In the genomic region with DNA sequence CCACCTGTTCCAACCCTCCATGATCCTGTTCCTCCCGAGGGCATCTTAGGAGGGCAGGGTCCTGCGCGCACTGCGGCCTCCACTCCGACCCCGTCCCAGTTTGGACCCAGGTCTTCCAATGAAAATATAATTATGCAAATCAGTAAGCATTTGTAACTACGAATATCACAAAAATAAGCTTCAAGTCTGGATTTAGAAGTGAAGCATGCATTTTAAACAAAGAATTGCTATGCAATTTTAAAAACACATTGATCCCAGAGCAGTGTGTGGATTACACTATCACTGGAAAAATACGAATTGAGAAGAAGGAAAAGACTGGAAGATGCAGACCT, we compare ENCODE assay signal across 9 cellular contexts. TPM values are rescaled to one million over a fixed set of nuclear protein-coding genes. Genes with fewer than 3 reads are reported as not detected.
DNase-seq lines count a peak whose midpoint lies in the region; ATAC-seq, FAIRE-seq and TF ChIP-seq lines count a peak whose summit lies in the region.
"Had no signal": no experiment of that assay in that cellular context is flagged by ENCODE, and none has a peak within 500 bp of the region (broad histone marks: within the 10 kb centered on the region; RNA-seq: fewer than 3 reads in every experiment).

No MANE protein-coding gene starts in this region.

- peaks cover 81% of the 10 kb centered on the region for H3K4me1 Mint-ChIP-seq in activated naive CD4-positive, alpha-beta T cell treated with anti-CD3 and anti-CD28 coated beads, Interleukin-2, amount 50 U/mL, for 24 hours
- H3K4me1 Mint-ChIP-seq in memory B cell, result peaks cover 33% of the 10 kb centered on the region

- POLR2A ChIA-PET in K562 (lab: Yijun Ruan, JAX), result interaction anchor here (0.6 to 1.8 kb wide), 12 partner anchors 8 to 684 kb away, joined by 3 to 9 read pairs (median 4); no protein-coding TSS in a partner anchor

- peaks cover 2% of the 10 kb centered on the region for H3K36me3 Mint-ChIP-seq in activated naive CD4-positive, alpha-beta T cell treated with anti-CD3 and anti-CD28 coated beads, Interleukin-2, amount 50 U/mL, for 24 hours
- peaks cover 12% of the 10 kb centered on the region for H3K36me3 Mint-ChIP-seq in memory B cell

- H3K27me3 ChIP-seq in K562 (ENCODE audit: control insufficient read depth in 2 of 2, insufficient read depth in 2 of 2, low read length in 2 of 2) (no peaks in the 10 kb centered on the region), upper lobe of right lung (no peaks in the 10 kb centered on the region)

- CTCF ChIA-PET in K562 (lab: Yijun Ruan, JAX; ENCODE audit: low intra/inter-chr PET ratio), result no interaction called here

- TF ChIP-seq EP300 in K562 (IDR thresholded peaks at IDR 0.05; ENCODE audit: low read length), result no peak

- peak overlapping the region; percentile 96 for H2AFZ ChIP-seq in K562 (ENCODE audit: low read depth, low read length)

- H3K9me3 ChIP-seq in K562 (replicated peaks; ENCODE audit: control insufficient read depth, insufficient read depth, low read depth, low read length) (no peaks in the 10 kb centered on the region), upper lobe of right lung (no peaks in the 10 kb centered on the region)

- TF ChIP-seq RAD21 in K562 (CRISPR knock-in tag; conservative IDR thresholded peaks at IDR 0.05 in 1 of 2, IDR thresholded peaks at IDR 0.05 in 1 of 2), result no peak

- in situ Hi-C loops in K562 (cut with MboI), result no loop called here

- no peak for TF ChIP-seq POLR2A in K562 (conservative IDR thresholded peaks at IDR 0.05)

- H3K27ac Mint-ChIP-seq in activated naive CD4-positive, alpha-beta T cell treated with anti-CD3 and anti-CD28 coated beads, Interleukin-2, amount 50 U/mL, for 24 hours, result peak overlapping the region; percentile 96
- peak overlapping the region; percentile 93 for H3K27ac Mint-ChIP-seq in memory B cell

- no peak for DNase-seq in activated naive CD4-positive, alpha-beta T cell treated with Interleukin-2 at 50 U/mL for 16 hours
- DNase-seq in K562 (ENCODE audit: extremely low read depth in 1 of 4, low spot score in 3 of 4) (no peak), memory B cell (ENCODE audit: low spot score in 2 of 2) (no peak), upper lobe of right lung (no peak), H4 (ENCODE audit: low spot score) (no peak), NCI-H1417 treated with DMSO at 0.1 percent for 48 hours (lab: John Stamatoyannopoulos, UW) (no peak), omental fat pad (ENCODE audit: low spot score) (no peak)

- H3K36me3 ChIP-seq in K562 (ENCODE audit: control insufficient read depth, insufficient read depth, low read length), result peaks cover 26% of the 10 kb centered on the region; the same call in 2 of the 3 replicates
- peaks cover 15% of the 10 kb centered on the region for H3K36me3 ChIP-seq in upper lobe of right lung

- peak overlapping the region; percentile 96 for H3K4me3 Mint-ChIP-seq in activated naive CD4-positive, alpha-beta T cell treated with anti-CD3 and anti-CD28 coated beads, Interleukin-2, amount 50 U/mL, for 24 hours
- peak overlapping the region; percentile 92 for H3K4me3 Mint-ChIP-seq in memory B cell

- FAIRE-seq in K562 (lab: Jason Lieb, UNC), result no peak
- FAIRE-seq: islet of Langerhans had no signal

- TF ChIP-seq CTCF in K562 (IDR thresholded peaks at IDR 0.05 in 2 of 3, conservative IDR thresholded peaks at IDR 0.05 in 1 of 3; ENCODE audit: insufficient read depth in 2 of 3, low read depth in 1 of 3, low read length in 3 of 3), result no peak
- no peak for TF ChIP-seq CTCF in upper lobe of right lung (IDR thresholded peaks at IDR 0.05)
- no peak for TF ChIP-seq CTCF in omental fat pad (IDR thresholded peaks at IDR 0.05)

- no peaks in the 10 kb centered on the region for H3K27me3 Mint-ChIP-seq in activated naive CD4-positive, alpha-beta T cell treated with anti-CD3 and anti-CD28 coated beads, Interleukin-2, amount 50 U/mL, for 24 hours
- H3K27me3 Mint-ChIP-seq in memory B cell, result peaks cover 5% of the 10 kb centered on the region

- no peaks in the 10 kb centered on the region for H3K9me1 ChIP-seq in K562 (ENCODE audit: control insufficient read depth, insufficient read depth, low read length)

- H3K27ac ChIP-seq in K562 (ENCODE audit: extremely low read depth, low read depth, low read length), result peak overlapping the region; percentile 97
- peak overlapping the region; percentile 37 for H3K27ac ChIP-seq in upper lobe of right lung

- no peaks in the 10 kb centered on the region for H4K20me1 ChIP-seq in K562 (replicated peaks; ENCODE audit: control insufficient read depth, insufficient read depth, low read length)

- intact Hi-C loops in K562 (cut with micrococcal nuclease), result no loop called here
- intact Hi-C loops in upper lobe of right lung (cut with DNase I), result no loop called here

- H3K4me3 ChIP-seq in K562, result peak overlapping the region; percentile 63
- H3K4me3 ChIP-seq in upper lobe of right lung, result peak overlapping the region; percentile 96

- ATAC-seq in K562 (no peak), memory B cell (ENCODE audit: low read depth) (no peak), upper lobe of right lung (no peak), omental fat pad (ENCODE audit: low FRiP score) (no peak)

- no TSS peak for BruUV-seq in K562 (replicated peaks; lab: Mats Ljungman, UMichigan)

- peak overlapping the region; percentile 99 for H3K4me2 ChIP-seq in K562 (ENCODE audit: insufficient read depth, low read length)

- H3K4me1 ChIP-seq in K562 (replicated peaks in 1 of 2; ENCODE audit: control insufficient read depth in 2 of 2, insufficient read depth in 2 of 2, low read length in 2 of 2), result peaks cover 14 to 25% of the 10 kb centered on the region in 2 experiments; a peak in 4 of 5 replicates
- H3K4me1 ChIP-seq in upper lobe of right lung, result peaks cover 41% of the 10 kb centered on the region

- no peaks in the 10 kb centered on the region for H3K9me3 Mint-ChIP-seq in activated naive CD4-positive, alpha-beta T cell treated with anti-CD3 and anti-CD28 coated beads, Interleukin-2, amount 50 U/mL, for 24 hours
- no peaks in the 10 kb centered on the region for H3K9me3 Mint-ChIP-seq in memory B cell

- 6% methylated on average over 8 of the region's 8 CpGs for WGBS in K562 (ENCODE audit: insufficient coverage, low coverage, missing lambda C conversion rate)

- peaks cover 45% of the 10 kb centered on the region for H3K79me2 ChIP-seq in K562 (ENCODE audit: control insufficient read depth, insufficient read depth, low read length)

- peak overlapping the region; percentile 95 to 100 for H3K9ac ChIP-seq in K562 (ENCODE audit: insufficient read depth in 1 of 2, low read depth in 2 of 2, low read length in 2 of 2)

TF ChIP-seq in K562, 482 proteins besides CTCF, POLR2A, EP300 and RAD21 (continues in another document):
- peak; percentile 5 for TF ChIP-seq HNRNPLL (IDR thresholded peaks at IDR 0.05; ENCODE audit: low read depth, low read length, poor library complexity, severe bottlenecking)
- TF ChIP-seq ZNF23 (CRISPR knock-in tag; IDR thresholded peaks at IDR 0.05), result no peak
- TF ChIP-seq SRSF3 (IDR thresholded peaks at IDR 0.05; ENCODE audit: insufficient read depth, low read length), result no peak
- no peak for TF ChIP-seq U2AF1 (optimal IDR thresholded peaks at IDR 0.05; ENCODE audit: low read depth, low read length)

RNA-seq across cellular contexts. Expression of a gene that starts 0.7 kb away (rescaled TPM):
- 57.9 and 74.0 TPM in 2 replicates for total RNA-seq in K562 (2011; cell fraction: chromatin; rRNA removed; ENCODE audit: low replicate concordance)
- total RNA-seq in K562 (2011; cell fraction: nucleolus; rRNA removed), result 39.0 and 43.6 TPM in 2 replicates
- total RNA-seq in K562 (2011; cell fraction: nucleoplasm; rRNA removed), result 48.0 and 70.5 TPM in 2 replicates
- total RNA-seq in K562 (2014; rRNA removed) (59.9 and 68.1 TPM in 2 replicates), K562 (2014; rRNA removed; fragmentation: Illumina TruSeq; extraction: Trizol) (35.1 and 43.5 TPM in 2 replicates), K562 (2015; rRNA removed; fragmentation: Illumina TruSeq; extraction: Trizol) (57.0 and 59.3 TPM in 2 replicates), K562 (2021) (48.0 and 52.7 TPM in 2 replicates), upper lobe of right lung (114 TPM), omental fat pad (10 to 100 TPM; 77.0 to 87.8 (median 82.3) TPM)
- polyA plus RNA-seq in K562 (2011; rRNA removed) (85.7 and 87.0 TPM in 2 replicates), K562 (2014; fragmentation: Illumina TruSeq; extraction: Trizol) (49.8 and 56.3 TPM in 2 replicates), K562 (2014; fragmentation: Nextera tagmentation; extraction: Ambion mirVana) (10 to 100 TPM; 37.2 to 70.9 TPM), K562 (2014; rRNA removed) (69.6 and 73.7 TPM in 2 replicates)
- 87.3 and 99.4 TPM in 2 replicates for polyA plus RNA-seq in K562 (2011; cell fraction: cytosol; rRNA removed)
- 127 and 129 TPM in 2 replicates for polyA plus RNA-seq in K562 (2011; cell fraction: nucleus; rRNA removed)
- polyA plus RNA-seq in K562 (2012), result 72.9 and 73.8 TPM in 2 replicates
- 48.8 and 62.4 TPM in 2 replicates for polyA minus RNA-seq in K562 (2011; rRNA and poly(A)+ RNA removed)
- polyA minus RNA-seq in K562 (2011; cell fraction: cytosol; rRNA and poly(A)+ RNA removed), result 23.8 and 28.9 TPM in 2 replicates
- 30.3 and 39.5 TPM in 2 replicates for polyA minus RNA-seq in K562 (2011; cell fraction: nucleus; rRNA and poly(A)+ RNA removed)
- 95.1 and 121 TPM in 2 replicates for total RNA-seq in H4 (2014; rRNA removed; shearing (Covaris generic))

RNA-seq across cellular contexts. Expression of a gene that starts 31.3 kb away (rescaled TPM):
- total RNA-seq in K562 (2011; cell fraction: chromatin; rRNA removed; ENCODE audit: low replicate concordance), result not detected in 2 replicates
- not detected in 2 replicates for total RNA-seq in K562 (2011; cell fraction: nucleolus; rRNA removed)
- not detected in 2 replicates for total RNA-seq in K562 (2011; cell fraction: nucleoplasm; rRNA removed)
- total RNA-seq in K562 (2014; rRNA removed) (not detected in 2 replicates), K562 (2014; rRNA removed; fragmentation: Illumina TruSeq; extraction: Trizol) (not detected in 2 replicates), K562 (2015; rRNA removed; fragmentation: Illumina TruSeq; extraction: Trizol) (not detected in 2 replicates), K562 (2021) (not detected in 2 replicates), upper lobe of right lung (4.5 TPM), omental fat pad (100 to 1,000 TPM in 3 of 4 donors, 10 to 100 TPM in 1; 75.0 to 252 (median 113) TPM)
- polyA plus RNA-seq in K562 (2011; rRNA removed) (not detected in 2 replicates), K562 (2014; fragmentation: Illumina TruSeq; extraction: Trizol) (not detected in 2 replicates), K562 (2014; fragmentation: Nextera tagmentation; extraction: Ambion mirVana) (not detected), K562 (2014; rRNA removed) (not detected in 2 replicates)
- not detected in 2 replicates for polyA plus RNA-seq in K562 (2011; cell fraction: cytosol; rRNA removed)
- not detected in 2 replicates for polyA plus RNA-seq in K562 (2011; cell fraction: nucleus; rRNA removed)
- not detected in 2 replicates for polyA plus RNA-seq in K562 (2012)
- polyA minus RNA-seq in K562 (2011; rRNA and poly(A)+ RNA removed), result not detected in 2 replicates
- not detected in 2 replicates for polyA minus RNA-seq in K562 (2011; cell fraction: cytosol; rRNA and poly(A)+ RNA removed)
- not detected in 2 replicates for polyA minus RNA-seq in K562 (2011; cell fraction: nucleus; rRNA and poly(A)+ RNA removed)
- total RNA-seq in H4 (2014; rRNA removed; shearing (Covaris generic)), result not detected in 2 replicates

Comparison
In these comparisons a context has a peak if more than half of its experiments do, and no peak if none do; other contexts are left out.
1. RNA of a gene that starts 31.3 kb away (total RNA-seq): 75.0 to 252 TPM in omental fat pad; 4.5 TPM in upper lobe of right lung (single experiment), not detected in H4 and not detected in K562; every median in the first group is over 10 times any median in the second.